1 cellular context compared by ENCODE assay signal in the genomic region with DNA sequence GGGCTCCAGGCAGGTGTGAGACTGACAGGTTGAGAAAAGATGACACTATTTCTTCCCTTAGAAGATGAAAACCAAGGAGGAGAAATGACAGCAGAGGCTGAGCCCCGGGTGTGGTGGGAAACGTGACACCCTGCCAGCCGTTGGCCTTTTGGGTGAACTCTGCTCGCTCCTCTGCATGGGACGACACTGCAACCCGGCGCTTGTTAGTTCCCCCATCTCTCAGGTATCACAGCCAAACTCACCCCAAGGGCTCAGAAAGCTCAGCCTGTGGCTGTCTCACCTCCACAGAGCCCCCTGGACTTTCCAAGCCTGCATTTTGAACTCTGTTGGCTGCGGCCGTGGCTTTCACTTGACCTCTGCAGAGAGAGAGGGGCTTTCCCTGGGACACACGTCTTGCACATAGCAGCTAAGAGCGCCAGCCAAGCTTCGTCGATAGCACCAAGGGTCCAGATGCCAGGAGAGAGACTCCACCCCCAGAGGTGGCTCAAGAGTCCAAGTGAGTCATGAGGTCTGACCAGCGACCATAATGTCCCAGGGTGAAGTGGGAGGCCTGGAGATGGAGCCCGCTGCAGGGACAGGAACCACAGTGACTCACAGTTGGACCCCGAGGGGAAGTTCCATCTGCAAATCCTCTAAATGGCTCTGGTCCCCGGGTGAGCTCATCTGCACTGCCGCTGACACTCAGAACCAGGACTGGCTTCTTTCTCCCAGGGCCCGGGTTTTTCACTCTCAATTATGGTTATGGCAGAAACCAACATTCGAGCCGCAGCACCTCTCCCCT.
TF ChIP-seq lines count a peak whose summit lies in the region.

No MANE protein-coding gene starts in this region.

TF ChIP-seq in GM23338, 12 proteins besides CTCF, POLR2A, EP300 and RAD21 (continued from another document):
- TF ChIP-seq, protein P1, sequence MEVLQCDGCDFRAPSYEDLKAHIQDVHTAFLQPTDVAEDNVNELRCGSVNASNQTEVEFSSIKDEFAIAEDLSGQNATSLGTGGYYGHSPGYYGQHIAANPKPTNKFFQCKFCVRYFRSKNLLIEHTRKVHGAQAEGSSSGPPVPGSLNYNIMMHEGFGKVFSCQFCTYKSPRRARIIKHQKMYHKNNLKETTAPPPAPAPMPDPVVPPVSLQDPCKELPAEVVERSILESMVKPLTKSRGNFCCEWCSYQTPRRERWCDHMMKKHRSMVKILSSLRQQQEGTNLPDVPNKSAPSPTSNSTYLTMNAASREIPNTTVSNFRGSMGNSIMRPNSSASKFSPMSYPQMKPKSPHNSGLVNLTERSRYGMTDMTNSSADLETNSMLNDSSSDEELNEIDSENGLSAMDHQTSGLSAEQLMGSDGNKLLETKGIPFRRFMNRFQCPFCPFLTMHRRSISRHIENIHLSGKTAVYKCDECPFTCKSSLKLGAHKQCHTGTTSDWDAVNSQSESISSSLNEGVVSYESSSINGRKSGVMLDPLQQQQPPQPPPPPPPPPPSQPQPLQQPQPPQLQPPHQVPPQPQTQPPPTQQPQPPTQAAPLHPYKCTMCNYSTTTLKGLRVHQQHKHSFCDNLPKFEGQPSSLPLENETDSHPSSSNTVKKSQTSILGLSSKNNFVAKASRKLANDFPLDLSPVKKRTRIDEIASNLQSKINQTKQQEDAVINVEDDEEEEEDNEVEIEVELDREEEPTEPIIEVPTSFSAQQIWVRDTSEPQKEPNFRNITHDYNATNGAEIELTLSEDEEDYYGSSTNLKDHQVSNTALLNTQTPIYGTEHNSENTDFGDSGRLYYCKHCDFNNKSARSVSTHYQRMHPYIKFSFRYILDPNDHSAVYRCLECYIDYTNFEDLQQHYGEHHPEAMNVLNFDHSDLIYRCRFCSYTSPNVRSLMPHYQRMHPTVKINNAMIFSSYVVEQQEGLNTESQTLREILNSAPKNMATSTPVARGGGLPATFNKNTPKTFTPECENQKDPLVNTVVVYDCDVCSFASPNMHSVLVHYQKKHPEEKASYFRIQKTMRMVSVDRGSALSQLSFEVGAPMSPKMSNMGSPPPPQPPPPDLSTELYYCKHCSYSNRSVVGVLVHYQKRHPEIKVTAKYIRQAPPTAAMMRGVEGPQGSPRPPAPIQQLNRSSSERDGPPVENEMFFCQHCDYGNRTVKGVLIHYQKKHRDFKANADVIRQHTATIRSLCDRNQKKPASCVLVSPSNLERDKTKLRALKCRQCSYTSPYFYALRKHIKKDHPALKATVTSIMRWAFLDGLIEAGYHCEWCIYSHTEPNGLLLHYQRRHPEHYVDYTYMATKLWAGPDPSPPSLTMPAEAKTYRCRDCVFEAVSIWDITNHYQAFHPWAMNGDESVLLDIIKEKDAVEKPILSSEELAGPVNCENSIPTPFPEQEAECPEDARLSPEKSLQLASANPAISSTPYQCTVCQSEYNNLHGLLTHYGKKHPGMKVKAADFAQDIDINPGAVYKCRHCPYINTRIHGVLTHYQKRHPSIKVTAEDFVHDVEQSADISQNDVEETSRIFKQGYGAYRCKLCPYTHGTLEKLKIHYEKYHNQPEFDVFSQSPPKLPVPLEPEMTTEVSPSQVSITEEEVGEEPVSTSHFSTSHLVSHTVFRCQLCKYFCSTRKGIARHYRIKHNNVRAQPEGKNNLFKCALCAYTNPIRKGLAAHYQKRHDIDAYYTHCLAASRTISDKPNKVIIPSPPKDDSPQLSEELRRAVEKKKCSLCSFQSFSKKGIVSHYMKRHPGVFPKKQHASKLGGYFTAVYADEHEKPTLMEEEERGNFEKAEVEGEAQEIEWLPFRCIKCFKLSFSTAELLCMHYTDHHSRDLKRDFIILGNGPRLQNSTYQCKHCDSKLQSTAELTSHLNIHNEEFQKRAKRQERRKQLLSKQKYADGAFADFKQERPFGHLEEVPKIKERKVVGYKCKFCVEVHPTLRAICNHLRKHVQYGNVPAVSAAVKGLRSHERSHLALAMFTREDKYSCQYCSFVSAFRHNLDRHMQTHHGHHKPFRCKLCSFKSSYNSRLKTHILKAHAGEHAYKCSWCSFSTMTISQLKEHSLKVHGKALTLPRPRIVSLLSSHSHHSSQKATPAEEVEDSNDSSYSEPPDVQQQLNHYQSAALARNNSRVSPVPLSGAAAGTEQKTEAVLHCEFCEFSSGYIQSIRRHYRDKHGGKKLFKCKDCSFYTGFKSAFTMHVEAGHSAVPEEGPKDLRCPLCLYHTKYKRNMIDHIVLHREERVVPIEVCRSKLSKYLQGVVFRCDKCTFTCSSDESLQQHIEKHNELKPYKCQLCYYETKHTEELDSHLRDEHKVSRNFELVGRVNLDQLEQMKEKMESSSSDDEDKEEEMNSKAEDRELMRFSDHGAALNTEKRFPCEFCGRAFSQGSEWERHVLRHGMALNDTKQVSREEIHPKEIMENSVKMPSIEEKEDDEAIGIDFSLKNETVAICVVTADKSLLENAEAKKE (CRISPR knock-in tag; IDR thresholded peaks at IDR 0.05): no peak
- TF ChIP-seq CREB1 (CRISPR knock-in tag; IDR thresholded peaks at IDR 0.05; ENCODE audit: low read depth): no peak
